In the genomic region with DNA sequence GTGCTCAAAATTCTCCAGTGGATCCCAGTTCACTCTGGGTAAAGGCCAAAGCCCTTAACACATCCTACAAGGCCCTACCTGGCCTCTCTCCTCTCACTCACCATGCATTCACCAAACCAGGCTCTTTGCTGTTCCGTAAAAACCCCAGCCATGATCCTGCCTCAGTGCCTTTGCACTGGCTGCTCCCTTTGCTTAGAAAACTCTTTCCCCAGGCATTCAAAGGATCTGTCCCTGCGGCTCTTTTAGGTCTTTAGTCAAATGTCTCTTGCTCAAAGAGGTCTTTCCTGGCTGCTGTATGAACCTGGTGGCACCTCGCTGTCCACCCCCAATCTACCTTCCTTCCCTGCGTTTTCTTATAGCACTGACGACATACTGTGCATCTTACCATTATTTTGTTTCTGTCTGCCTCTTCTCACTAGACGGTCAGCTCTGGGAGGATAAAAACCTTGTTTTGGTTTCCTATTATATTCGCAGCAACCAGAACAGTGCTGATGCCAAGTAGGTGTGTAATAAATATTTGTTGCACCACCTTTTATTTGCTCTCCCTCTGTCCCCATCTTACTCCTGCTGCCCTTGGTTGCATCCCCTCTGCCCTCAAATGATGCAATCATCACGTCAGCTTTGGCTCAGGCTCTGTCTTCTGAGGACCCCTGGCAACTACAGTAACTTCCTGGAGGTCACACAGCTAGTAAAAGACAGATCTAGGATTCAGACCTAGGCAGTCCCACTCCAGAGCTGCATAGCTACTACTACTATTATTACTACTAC, we compare ENCODE assay signal across 17 cellular contexts. TPM values are rescaled to one million over a fixed set of nuclear protein-coding genes. Genes with fewer than 3 reads are reported as not detected.
DNase-seq lines count a peak whose midpoint lies in the region; FAIRE-seq and TF ChIP-seq lines count a peak whose summit lies in the region.
"Had no signal": no experiment of that assay in that cellular context is flagged by ENCODE, and none has a peak within 500 bp of the region (broad histone marks: within the 10 kb centered on the region; RNA-seq: fewer than 3 reads in every experiment).

No MANE protein-coding gene starts in this region.

- no peak overlapping the region for H4K91ac ChIP-seq in H9 (ENCODE audit: insufficient read length, low read depth, low read length)
- no peak overlapping the region for H4K91ac ChIP-seq in H1 (replicated peaks; ENCODE audit: insufficient read length, low read length)

- H3K27ac ChIP-seq in H9 (ENCODE audit: insufficient read length, low read depth, low read length) = no peak overlapping the region
- H3K27ac ChIP-seq in H1 (ENCODE audit: low read depth, low read length) = no peak overlapping the region
- H3K27ac ChIP-seq in ascending aorta = no peak overlapping the region
- H3K27ac ChIP-seq: SJCRH30 had no signal

- H4K8ac ChIP-seq in H9 (replicated peaks; ENCODE audit: insufficient read length, low read depth, low read length) (no peak overlapping the region), H1 (ENCODE audit: extremely low read depth, insufficient read depth, low read length) (no peak overlapping the region)

- no TSS peak for BruUV-seq in Calu3 (replicated peaks; lab: Mats Ljungman, UMichigan)

- H3K4ac ChIP-seq in H9 (ENCODE audit: low read depth, low read length) (no peak overlapping the region), H1 (replicated peaks; ENCODE audit: insufficient read length, low read depth, low read length) (no peak overlapping the region)

- CTCF ChIA-PET in Calu3 (lab: Charles Lee) (no interaction called here), H1 (lab: Charles Lee; ENCODE audit: partially characterized antibody) (interaction anchor here (0.9 to 2.3 kb wide), 2 partner anchors 16 to 251 kb away, joined by 3 to 7 read pairs; no protein-coding TSS in a partner anchor)

- H3K27ac Mint-ChIP-seq in Calu3 (ENCODE audit: unreplicated experiment) = peak overlapping the region; percentile 21
- peak overlapping the region in 2 of 3 experiments; percentile 75 to 80; a peak in 5 of 7 replicates for H3K27ac Mint-ChIP-seq in H9
- H3K27ac Mint-ChIP-seq in nephron progenitor cell = peak overlapping the region; percentile 90

- H3K4me1 Mint-ChIP-seq in Calu3 (ENCODE audit: low read depth, unreplicated experiment) (peaks cover 25% of the 10 kb centered on the region), H9 (peaks cover 16 to 17% of the 10 kb centered on the region in 2 experiments), nephron progenitor cell (peaks cover 28% of the 10 kb centered on the region)

- H2BK15ac ChIP-seq in H9 (ENCODE audit: low read depth, low read length) (no peak overlapping the region), H1 (ENCODE audit: low read length) (no peak overlapping the region)

- no peaks in the 10 kb centered on the region for H3K23me2 ChIP-seq in H9 (ENCODE audit: insufficient read length, low read depth, low read length, poor library complexity, severe bottlenecking)
- peaks cover 3% of the 10 kb centered on the region; the same call in 1 of the 2 replicates for H3K23me2 ChIP-seq in H1 (ENCODE audit: low read depth, low read length)

- no peak overlapping the region for H3T11ph ChIP-seq in H9 (ENCODE audit: low read length)

- H3K9ac ChIP-seq in H9 (ENCODE audit: extremely low read depth, insufficient read length, low read length) (no peak overlapping the region), H1 (replicated peaks in 1 of 4; ENCODE audit: extremely low read depth in 1 of 4, low read depth in 3 of 4, low read length in 3 of 4) (no peak overlapping the region)

- H3K36me3 Mint-ChIP-seq in Calu3 (ENCODE audit: insufficient read depth, unreplicated experiment) (peaks cover 22% of the 10 kb centered on the region), H9 (ENCODE audit: insufficient read depth in 1 of 3, low read depth in 3 of 3) (no peaks in the 10 kb centered on the region; a peak in 3 of 7 replicates), nephron progenitor cell (ENCODE audit: low read depth) (peaks cover 38% of the 10 kb centered on the region)

- no peak overlapping the region for H2BK20ac ChIP-seq in H9 (ENCODE audit: low read depth, low read length, poor library complexity, severe bottlenecking)
- H2BK20ac ChIP-seq in H1 (ENCODE audit: low read length) = no peak overlapping the region

- H3K4me2 ChIP-seq in H9 (ENCODE audit: insufficient read depth, insufficient read length, low read length) (no peak overlapping the region), H1 (ENCODE audit: insufficient read depth in 1 of 2, low read depth in 2 of 2, low read length in 2 of 2) (no peak overlapping the region)

- H3K23ac ChIP-seq in H9 (ENCODE audit: insufficient read length, low read depth, low read length) (no peak overlapping the region), H1 (ENCODE audit: insufficient read length) (no peak overlapping the region)

- H3K18ac ChIP-seq in H9 (ENCODE audit: insufficient read length, low read depth, low read length) (no peak overlapping the region), H1 (ENCODE audit: extremely low read depth, low read length) (no peak overlapping the region)

- H3K4me3 Mint-ChIP-seq in Calu3 (ENCODE audit: low read depth, unreplicated experiment) = no peak overlapping the region
- H3K4me3 Mint-ChIP-seq in H9 = no peak overlapping the region
- H3K4me3 Mint-ChIP-seq in nephron progenitor cell = no peak overlapping the region

- H3K9me3 Mint-ChIP-seq in Calu3 (ENCODE audit: low read depth, unreplicated experiment) = no peaks in the 10 kb centered on the region
- no peaks in the 10 kb centered on the region; a peak in 1 of 5 replicates for H3K9me3 Mint-ChIP-seq in H9
- H3K9me3 Mint-ChIP-seq in nephron progenitor cell = peaks cover 4% of the 10 kb centered on the region

- H4K20me1 ChIP-seq in H9 (ENCODE audit: control insufficient read depth, insufficient read depth, insufficient read length) = no peaks in the 10 kb centered on the region
- H4K20me1 ChIP-seq in H1 (replicated peaks in 1 of 2; ENCODE audit: control insufficient read depth in 1 of 2, insufficient read depth in 2 of 2, low read length in 2 of 2) = no peaks in the 10 kb centered on the region

- H4K5ac ChIP-seq in H9 (ENCODE audit: insufficient read length, low read depth, low read length) (no peak overlapping the region), H1 (ENCODE audit: insufficient read length, low read depth, low read length) (no peak overlapping the region)

- H3K9me3 ChIP-seq in H9 (ENCODE audit: control insufficient read depth, low read depth, low read length) = no peaks in the 10 kb centered on the region
- no peaks in the 10 kb centered on the region for H3K9me3 ChIP-seq in H1 (ENCODE audit: insufficient read depth in 2 of 2, low read depth in 1 of 2, low read length in 1 of 2)
- H3K9me3 ChIP-seq in ascending aorta = no peaks in the 10 kb centered on the region
- H3K9me3 ChIP-seq: BE2C, SJCRH30 had no signal

- H3K4me1 ChIP-seq in H9 (ENCODE audit: insufficient read depth, low read length) (no peaks in the 10 kb centered on the region; the same call in 1 of the 2 replicates), H1 (replicated peaks in 1 of 4; ENCODE audit: control insufficient read depth in 3 of 4, insufficient read depth in 4 of 4, low read length in 3 of 4) (no peaks in the 10 kb centered on the region; a peak in 1 of 7 replicates), ascending aorta (no peaks in the 10 kb centered on the region)
- H3K4me1 ChIP-seq: BE2C, SJCRH30 had no signal

- no CpG with 5 or more reads among the region's 8 CpGs for WGBS in H9 (ENCODE audit: extremely low coverage, insufficient read length, low lambda C conversion rate)
- 92% methylated on average over 8 of the region's 8 CpGs; no CpG with 5 or more reads in 1 of the 2 experiments for WGBS in H1 (ENCODE audit: extremely low coverage in 1 of 2, insufficient coverage in 1 of 2, insufficient read length in 1 of 2, insufficient replicate concordance in 2 of 2, low coverage in 1 of 2, low lambda C conversion rate in 2 of 2, missing lambda C conversion rate in 1 of 2), 2 experiments

- H3K4me3 ChIP-seq in H1 (ENCODE audit: extremely low read depth in 1 of 4, insufficient read depth in 2 of 4, low read depth in 3 of 4, low read length in 4 of 4) (no peak overlapping the region), ascending aorta (no peak overlapping the region)
- H3K4me3 ChIP-seq: SJCRH30 had no signal

- TF ChIP-seq CTCF in Calu3 (IDR thresholded peaks at IDR 0.05; ENCODE audit: unreplicated experiment) = no peak
- TF ChIP-seq CTCF in H9 (conservative IDR thresholded peaks at IDR 0.05) = no peak
- no peak for TF ChIP-seq CTCF in H1 (IDR thresholded peaks at IDR 0.05; ENCODE audit: control extremely low read depth in 1 of 3, insufficient read depth in 1 of 3, low read depth in 1 of 3, low read length in 3 of 3)
- no peak for TF ChIP-seq CTCF in nephron progenitor cell (IDR thresholded peaks at IDR 0.05)
- no peak for TF ChIP-seq CTCF in ascending aorta (IDR thresholded peaks at IDR 0.05)

- H2BK120ac ChIP-seq in H9 (ENCODE audit: low read depth, low read length, poor library complexity, severe bottlenecking) (no peak overlapping the region), H1 (replicated peaks; ENCODE audit: low read depth, low read length) (no peak overlapping the region)

- H3K27me3 ChIP-seq in H9 (ENCODE audit: insufficient read depth, low read length) = no peaks in the 10 kb centered on the region
- H3K27me3 ChIP-seq in H1 (replicated peaks in 1 of 4; ENCODE audit: control insufficient read depth in 3 of 4, extremely low read depth in 1 of 4, insufficient read depth in 3 of 4, low read length in 3 of 4) = no peaks in the 10 kb centered on the region
- H3K27me3 ChIP-seq in ascending aorta = no peaks in the 10 kb centered on the region
- H3K27me3 ChIP-seq: SJCRH30 had no signal

- no peak overlapping the region for H2AK5ac ChIP-seq in H9 (ENCODE audit: insufficient read length, low read length)
- H2AK5ac ChIP-seq in H1 (ENCODE audit: low read depth, low read length) = no peak overlapping the region

- H2BK5ac ChIP-seq in H9 (ENCODE audit: insufficient read length, low read length) (no peak overlapping the region), H1 (ENCODE audit: low read depth, low read length) (no peak overlapping the region)

- POLR2A ChIA-PET in H1 (lab: Charles Lee; ENCODE audit: partially characterized antibody) = no interaction called here

- H2AFZ ChIP-seq in H9 (ENCODE audit: low read length) = no peak overlapping the region
- no peak overlapping the region for H2AFZ ChIP-seq in H1 (ENCODE audit: low read length)

- DNase-seq in Calu3 = no peak
- DNase-seq in H9 = no peak
- DNase-seq in H1 (ENCODE audit: low read depth in 1 of 2, low spot score in 2 of 2) = no peak
- DNase-seq in nephron progenitor cell = no peak
- no peak for DNase-seq in HuH-7 (ENCODE audit: low spot score)
- no peak for DNase-seq in ascending aorta (ENCODE audit: low spot score in 2 of 2)
- no peak for DNase-seq in posterior vena cava (ENCODE audit: low spot score)
- DNase-seq: BE2C, EL, GF-D8, KBM-7, NCI-H1105, NCI-H2029 treated with DMSO at 0.1 percent for 48 hours, NCI-H226, NCI-H510A treated with DMSO at 0.1 percent for 48 hours, NCI-H748 treated with DMSO at 0.1 percent for 48 hours, SJCRH30 had no signal

- H3K14ac ChIP-seq in H9 (ENCODE audit: insufficient read depth, low read length) = no peak overlapping the region
- no peak overlapping the region for H3K14ac ChIP-seq in H1 (ENCODE audit: insufficient read length)

- no peak for FAIRE-seq in H1 (lab: Jason Lieb, UNC)

- no peak overlapping the region for H2BK12ac ChIP-seq in H9 (ENCODE audit: insufficient read length, low read depth, low read length)
- H2BK12ac ChIP-seq in H1 (ENCODE audit: low read depth, low read length) = no peak overlapping the region

- H3K36me3 ChIP-seq in H1 (ENCODE audit: control insufficient read depth in 2 of 4, insufficient read depth in 4 of 4, low read length in 3 of 4) (no peaks in the 10 kb centered on the region), ascending aorta (no peaks in the 10 kb centered on the region)
- H3K36me3 ChIP-seq: BE2C, SJCRH30 had no signal

- intact Hi-C loops in Calu3 (cut with micrococcal nuclease; ENCODE audit: unreplicated experiment) (loop anchor here (5.0 kb wide), 1 partner anchor 181 kb away; no protein-coding TSS in a partner anchor), ascending aorta (cut with DNase I) (no loop called here), posterior vena cava (cut with DNase I) (no loop called here)

- no peak for TF ChIP-seq RAD21 in H1 (IDR thresholded peaks at IDR 0.05 in 1 of 2, conservative IDR thresholded peaks at IDR 0.05 in 1 of 2; ENCODE audit: low read depth in 2 of 2, low read length in 2 of 2)

- no peak for TF ChIP-seq POLR2A in H1 (IDR thresholded peaks at IDR 0.05; ENCODE audit: control extremely low read depth in 1 of 2, low read depth in 2 of 2, low read length in 2 of 2)

- H3K79me1 ChIP-seq in H9 (ENCODE audit: insufficient read depth, low read depth, low read length, poor library complexity, severe bottlenecking) = no peaks in the 10 kb centered on the region
- no peaks in the 10 kb centered on the region for H3K79me1 ChIP-seq in H1 (ENCODE audit: low read depth, low read length)

- H3K56ac ChIP-seq in H9 (ENCODE audit: insufficient read length, low read depth, low read length) (no peak overlapping the region), H1 (replicated peaks; ENCODE audit: insufficient read length, low read depth, low read length) (no peak overlapping the region)

- no peaks in the 10 kb centered on the region for H3K27me3 Mint-ChIP-seq in Calu3 (ENCODE audit: unreplicated experiment)
- H3K27me3 Mint-ChIP-seq in H9 (ENCODE audit: low read depth) = no peaks in the 10 kb centered on the region
- H3K27me3 Mint-ChIP-seq in nephron progenitor cell (ENCODE audit: low read depth, poor library complexity) = peaks cover 4% of the 10 kb centered on the region

- H3K79me2 ChIP-seq in H9 (ENCODE audit: insufficient read depth, low read length) (no peaks in the 10 kb centered on the region), H1 (ENCODE audit: control insufficient read depth in 1 of 2, insufficient read depth in 2 of 2, low read length in 2 of 2) (no peaks in the 10 kb centered on the region)

- TF ChIP-seq EP300 in H1 (IDR thresholded peaks at IDR 0.05; ENCODE audit: borderline replicate concordance in 1 of 2, low read depth in 2 of 2, low read length in 2 of 2) = no peak

RNA-seq across cellular contexts. Expression of a gene that starts 23.8 kb away (rescaled TPM):
- total RNA-seq in Calu3 (2022) (53.8 and 58.7 TPM in 2 replicates), H9 (2021) (57.0 and 59.4 TPM in 2 replicates), ascending aorta (134 TPM), posterior vena cava (10 to 100 TPM; 52.4 to 52.5 TPM)
- total RNA-seq in H1 (2021; fragmentation: NEBNext Ultra II Directional; extraction: Animal tissue kit (Norgen Biotek cat#: 25700)) = 60.2 and 61.8 TPM in 2 replicates
- polyA plus RNA-seq in H1 (2011; rRNA removed) = 8.1 and 11.9 TPM in 2 replicates
- polyA plus RNA-seq in H1 (2011; cell fraction: cytosol; rRNA removed) = 15.2 TPM
- 33.2 TPM for polyA plus RNA-seq in H1 (2011; cell fraction: nucleus; rRNA removed)
- 18.4 to 26.5 TPM (median 24.5 TPM) in 4 replicates for polyA plus RNA-seq in H1 (2012, experiment 1 of 2)
- 1.2 TPM for polyA plus RNA-seq in H1 (2012, experiment 2 of 2)
- polyA plus RNA-seq in H1 (2013, experiment 1 of 2) = 64.6 TPM
- 66.0 TPM for polyA plus RNA-seq in H1 (2013, experiment 2 of 2)
- 93.2 and 119 TPM in 2 replicates for polyA minus RNA-seq in H1 (2011; rRNA and poly(A)+ RNA removed)
- polyA minus RNA-seq in H1 (2011; cell fraction: cytosol; rRNA and poly(A)+ RNA removed) = 46.0 TPM
- 149 TPM for polyA minus RNA-seq in H1 (2011; cell fraction: nucleus; rRNA and poly(A)+ RNA removed)

Comparison
In these comparisons a context has a peak if more than half of its experiments do, and no peak if none do; other contexts are left out.
1. H3K27ac Mint-ChIP-seq: peak in every context shown above with its lines; median percentile 90 in nephron progenitor cell; 78 in H9; 21 in Calu3.